8 cellular contexts compared by ENCODE assay signal in the genomic region with DNA sequence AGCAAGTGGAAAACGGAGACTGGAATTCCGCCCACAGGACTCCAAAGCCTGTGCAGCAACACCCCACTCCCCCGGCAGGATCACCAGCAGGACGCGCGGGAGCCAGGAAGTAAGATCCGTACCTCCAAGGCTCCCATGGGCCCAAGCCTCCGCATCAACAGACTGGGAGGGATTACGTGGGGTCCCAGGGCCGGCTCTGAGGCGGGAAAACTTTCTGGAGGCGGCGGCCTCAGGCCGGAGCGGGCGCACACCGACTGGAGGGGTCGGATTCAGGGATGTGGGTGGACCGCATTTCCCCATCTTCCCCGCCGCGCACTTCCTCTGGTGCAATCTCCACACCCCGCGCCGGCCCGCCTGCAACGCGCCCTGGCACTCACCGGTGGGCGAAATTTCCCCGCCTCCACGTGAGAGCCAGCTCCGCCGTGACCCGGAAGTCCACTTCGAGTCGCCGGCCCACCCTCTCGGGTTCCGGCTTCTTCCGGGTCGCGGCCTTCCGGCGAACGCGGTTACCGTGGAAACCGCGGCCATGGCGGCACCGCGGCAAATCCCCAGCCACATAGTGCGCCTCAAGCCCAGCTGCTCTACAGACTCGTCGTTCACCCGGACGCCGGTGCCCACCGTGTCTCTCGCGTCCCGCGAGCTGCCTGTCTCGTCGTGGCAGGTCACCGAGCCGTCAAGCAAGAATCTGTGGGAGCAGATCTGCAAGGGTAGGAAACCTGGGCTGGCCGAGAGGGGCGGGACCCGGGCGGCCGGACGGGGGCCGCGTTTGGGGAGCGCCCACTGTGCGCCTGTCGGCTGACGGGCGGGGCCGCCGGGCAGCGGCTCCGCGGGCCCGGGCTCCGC. TPM values are rescaled to one million over a fixed set of nuclear protein-coding genes. Genes with fewer than 3 reads are reported as not detected.
DNase-seq lines count a peak whose midpoint lies in the region; ATAC-seq and TF ChIP-seq lines count a peak whose summit lies in the region.

A gene with protein sequence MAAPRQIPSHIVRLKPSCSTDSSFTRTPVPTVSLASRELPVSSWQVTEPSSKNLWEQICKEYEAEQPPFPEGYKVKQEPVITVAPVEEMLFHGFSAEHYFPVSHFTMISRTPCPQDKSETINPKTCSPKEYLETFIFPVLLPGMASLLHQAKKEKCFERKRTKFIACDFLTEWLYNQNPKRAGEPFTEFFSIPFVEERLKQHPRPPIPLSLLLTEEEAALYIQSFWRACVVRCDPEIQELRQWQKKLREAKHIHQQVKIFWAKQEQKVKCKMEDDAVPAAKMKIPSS (plus strand): TSS at position 491 of the 843 bp plus-strand sequence. CDS start 36 bp downstream, at position 527.
A gene with protein sequence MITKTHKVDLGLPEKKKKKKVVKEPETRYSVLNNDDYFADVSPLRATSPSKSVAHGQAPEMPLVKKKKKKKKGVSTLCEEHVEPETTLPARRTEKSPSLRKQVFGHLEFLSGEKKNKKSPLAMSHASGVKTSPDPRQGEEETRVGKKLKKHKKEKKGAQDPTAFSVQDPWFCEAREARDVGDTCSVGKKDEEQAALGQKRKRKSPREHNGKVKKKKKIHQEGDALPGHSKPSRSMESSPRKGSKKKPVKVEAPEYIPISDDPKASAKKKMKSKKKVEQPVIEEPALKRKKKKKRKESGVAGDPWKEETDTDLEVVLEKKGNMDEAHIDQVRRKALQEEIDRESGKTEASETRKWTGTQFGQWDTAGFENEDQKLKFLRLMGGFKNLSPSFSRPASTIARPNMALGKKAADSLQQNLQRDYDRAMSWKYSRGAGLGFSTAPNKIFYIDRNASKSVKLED (minus strand): TSS at position 447 of the 843 bp plus-strand sequence. CDS start 3,192 bp downstream, outside the sequence.

- H3K27ac Mint-ChIP-seq in CD4-positive, alpha-beta memory T cell: peak within 1 kb of the TSS; percentile 84 to 95 (median 88)

- no peaks in the 10 kb centered on the region for H3K9me3 ChIP-seq in CD4-positive, alpha-beta memory T cell (ENCODE audit: control insufficient read depth in 1 of 2, low read length in 2 of 2)
- H3K9me3 ChIP-seq in lung (ENCODE audit: control insufficient read depth in 2 of 2, insufficient read depth in 1 of 2, low read length in 1 of 2): no peaks in the 10 kb centered on the region

- no peaks in the 10 kb centered on the region for H3K27me3 Mint-ChIP-seq in CD4-positive, alpha-beta memory T cell

- peak within 1 kb of the TSS; percentile 67 for H3K27ac ChIP-seq in CD4-positive, alpha-beta memory T cell (ENCODE audit: low read depth, low read length)
- H3K27ac ChIP-seq in lung (ENCODE audit: low read depth in 1 of 2, low read length in 1 of 2): peak within 1 kb of the TSS; percentile 76 to 78

- peaks cover 11 to 27% of the 10 kb centered on the region in 2 donors for H3K36me3 Mint-ChIP-seq in CD4-positive, alpha-beta memory T cell

- no peaks in the 10 kb centered on the region for H3K9me3 Mint-ChIP-seq in CD4-positive, alpha-beta memory T cell

- no peak for TF ChIP-seq CTCF in lung (IDR thresholded peaks at IDR 0.05; ENCODE audit: control extremely low read depth, extremely low read depth)

- peak within 1 kb of the TSS; percentile 93 to 96 for H3K4me3 ChIP-seq in CD4-positive, alpha-beta memory T cell (ENCODE audit: low read length in 2 of 2)
- H3K4me3 ChIP-seq in lung: peak within 1 kb of the TSS; percentile 100

- DNase-seq in CD4-positive, alpha-beta memory T cell: peak; percentile 88 to 91 (median 90)
- DNase-seq in NCI-H748 treated with DMSO at 0.1 percent for 48 hours (lab: John Stamatoyannopoulos, UW) (peak; percentile 61), lung (ENCODE audit: low spot score) (peak; percentile 89)
- peak; percentile 62 to 80 for DNase-seq in activated CD8-positive, alpha-beta memory T cell treated with anti-CD3 and anti-CD28 coated beads for 1 hour (ENCODE audit: extremely low read depth in 1 of 2, low read depth in 1 of 2)
- peak; percentile 81 for DNase-seq in effector CD8-positive, alpha-beta T cell (lab: John Stamatoyannopoulos, UW)
- DNase-seq in stimulated activated CD4-positive, alpha-beta T cell treated with anti-CD3 and anti-CD28 coated beads, TNF-alpha, amount 100 ng/mL, for 24 hours (ENCODE audit: low read depth in 3 of 3): peak; percentile 86 to 89 (median 87)

- POLR2A ChIA-PET in CD4-positive, alpha-beta memory T cell (lab: Charles Lee; ENCODE audit: partially characterized antibody): interaction anchor here (0.9 to 1.7 kb wide), 7 partner anchors 18 to 194 kb away, joined by 3 to 11 read pairs (median 5); a partner anchor contains a TSS

- H3K4me1 ChIP-seq in CD4-positive, alpha-beta memory T cell (ENCODE audit: insufficient read depth, low read length): peaks cover 25% of the 10 kb centered on the region
- H3K4me1 ChIP-seq in lung (ENCODE audit: control insufficient read depth in 2 of 2, insufficient read depth in 2 of 2, low read length in 2 of 2): peaks cover 1 to 14% of the 10 kb centered on the region in 2 donors

- peaks cover 17 to 46% (median 34%) of the 10 kb centered on the region in 4 donors for H3K4me1 Mint-ChIP-seq in CD4-positive, alpha-beta memory T cell

- CTCF ChIA-PET in CD4-positive, alpha-beta memory T cell (lab: Charles Lee; ENCODE audit: partially characterized antibody): interaction anchor here (0.7 to 2.9 kb wide), 4 partner anchors 12 to 189 kb away, joined by 3 to 12 read pairs (median 6); no protein-coding TSS in a partner anchor

- peak within 1 kb of the TSS; percentile 92 to 95 (median 94) for H3K4me3 Mint-ChIP-seq in CD4-positive, alpha-beta memory T cell

- peaks cover 6% of the 10 kb centered on the region for H3K36me3 ChIP-seq in CD4-positive, alpha-beta memory T cell (ENCODE audit: insufficient read depth, low read length)
- H3K36me3 ChIP-seq in lung (ENCODE audit: control insufficient read depth in 2 of 2, insufficient read depth in 2 of 2, low read length in 2 of 2): peaks cover 6 to 7% of the 10 kb centered on the region in 2 donors

- 0% methylated on average over 88 of the region's 88 CpGs for WGBS in lung, 2 donors

- intact Hi-C loops in CD4-positive, alpha-beta memory T cell (cut with micrococcal nuclease): loop anchor here (1.0 to 2.0 kb wide), 4 partner anchors 163 to 651 kb away; a partner anchor contains a TSS

- no peaks in the 10 kb centered on the region for H3K27me3 ChIP-seq in CD4-positive, alpha-beta memory T cell (ENCODE audit: insufficient read depth, low read length)
- no peaks in the 10 kb centered on the region for H3K27me3 ChIP-seq in lung (ENCODE audit: control insufficient read depth, insufficient read depth)

- peak; percentile 95 for ATAC-seq in GM19351 (IDR thresholded peaks at IDR 0.05; ENCODE audit: unreplicated experiment)
- peak; percentile 89 for ATAC-seq in HG03469 (IDR thresholded peaks at IDR 0.05; ENCODE audit: unreplicated experiment)
- peak; percentile 97 for ATAC-seq in lung (ENCODE audit: insufficient read depth, low FRiP score)

RNA-seq across cellular contexts. Expression of the first gene that starts in this region (rescaled TPM):
- 1 to 10 TPM; 1.7 to 3.1 TPM for total RNA-seq in CD4-positive, alpha-beta memory T cell
- polyA plus RNA-seq in CD4-positive, alpha-beta memory T cell: 1 to 10 TPM; 1.3 to 4.1 TPM
- 10 to 100 TPM; 26.6 to 27.0 TPM for total RNA-seq in lung
- polyA plus RNA-seq in lung: 10 to 100 TPM; 12.7 to 14.1 TPM

RNA-seq across cellular contexts. Expression of the second gene that starts in this region (rescaled TPM):
- 10 to 100 TPM; 15.3 to 16.6 TPM for total RNA-seq in CD4-positive, alpha-beta memory T cell
- polyA plus RNA-seq in CD4-positive, alpha-beta memory T cell: 10 to 100 TPM in 1 of 2 donors, 1 to 10 TPM in 1; 4.0 to 15.2 TPM
- total RNA-seq in lung: 10 to 100 TPM; 12.7 to 14.7 TPM
- 10 to 100 TPM; 11.7 to 14.2 TPM for polyA plus RNA-seq in lung

Comparison
In these comparisons a context has a peak if more than half of its experiments do, and no peak if none do; other contexts are left out.
1. Peak in every context shown above with its lines: DNase-seq, ATAC-seq, H3K4me3 ChIP-seq and H3K27ac ChIP-seq.
2. RNA of the first gene that starts in this region (total RNA-seq): 26.6 to 27.0 TPM in lung; 1.7 to 3.1 TPM in CD4-positive, alpha-beta memory T cell; every median in the first group is over 4 times any median in the second.